Comparison of ENCODE assay signal across 13 cellular contexts in genomic region chr7:128201690-128202085, GRCh38. TPM values are rescaled to one million over a fixed set of nuclear protein-coding genes. Genes with fewer than 3 reads are reported as not detected.
A peak's percentile ranks its signal among the peaks of the same experiment; 100 is the strongest.
DNase-seq lines count a peak whose midpoint lies in the region; ATAC-seq, FAIRE-seq and TF ChIP-seq lines count a peak whose summit lies in the region.
"Had no signal": no experiment of that assay in that cellular context is flagged by ENCODE, and none has a peak within 500 bp of the region (broad histone marks: within the 10 kb centered on the region; RNA-seq: fewer than 3 reads in every experiment).

No MANE protein-coding gene starts in this region.

- H3K4me1 Mint-ChIP-seq in naive thymus-derived CD8-positive, alpha-beta T cell = peaks cover 15 to 24% (median 23%) of the 10 kb centered on the region in 4 donors

- no peak for TF ChIP-seq RAD21 in A549 (conservative IDR thresholded peaks at IDR 0.05 in 1 of 2, IDR thresholded peaks at IDR 0.05 in 1 of 2)

- TF ChIP-seq EP300 in A549 (IDR thresholded peaks at IDR 0.05) (no peak), tibial nerve (IDR thresholded peaks at IDR 0.05) (no peak)

- CTCF ChIA-PET in A549 (lab: Yijun Ruan, JAX) = interaction anchor here (2.8 kb wide), 1 partner anchor 66 kb away, joined by 11 read pairs; no protein-coding TSS in a partner anchor

- H3K9me3 ChIP-seq in A549 (peaks cover 7% of the 10 kb centered on the region; the same call in 1 of the 3 replicates), HUES48 (ENCODE audit: control insufficient read depth, insufficient read depth, low read length) (no peaks in the 10 kb centered on the region), tibial nerve (no peaks in the 10 kb centered on the region)
- H3K9me3 ChIP-seq: BLaER1, ovary had no signal

- H3K27me3 Mint-ChIP-seq in naive thymus-derived CD8-positive, alpha-beta T cell = peaks cover 33 to 63% (median 47%) of the 10 kb centered on the region in 5 donors

- FAIRE-seq in A549 (lab: Jason Lieb, UNC) = no peak

- peak overlapping the region; percentile 50; the same call in 2 of the 3 replicates for H3K4me2 ChIP-seq in A549
- H3K4me2 ChIP-seq: BLaER1 had no signal

- no peak overlapping the region for H3K27ac ChIP-seq in A549
- no peak overlapping the region for H3K27ac ChIP-seq in HUES48 (ENCODE audit: low read depth, low read length)
- H3K27ac ChIP-seq in dorsolateral prefrontal cortex = peak overlapping the region in 51 of 59 donors; percentile 1 to 81 (median 56)
- H3K27ac ChIP-seq in tibial nerve = no peak overlapping the region
- H3K27ac ChIP-seq: BLaER1, ovary had no signal

- POLR2A ChIA-PET in A549 (lab: Yijun Ruan, JAX) = no interaction called here
- POLR2A ChIA-PET in naive thymus-derived CD8-positive, alpha-beta T cell (lab: Charles Lee) = no interaction called here

- peak overlapping the region; percentile 76 to 93 (median 86) for H3K4me3 Mint-ChIP-seq in naive thymus-derived CD8-positive, alpha-beta T cell

- H3K36me3 ChIP-seq in HUES48 (ENCODE audit: control insufficient read depth, insufficient read depth, low read length) = no peaks in the 10 kb centered on the region
- no peaks in the 10 kb centered on the region for H3K36me3 ChIP-seq in tibial nerve
- H3K36me3 ChIP-seq: BLaER1, ovary had no signal

- WGBS in A549 (ENCODE audit: missing lambda C conversion rate) = 66% methylated on average over 17 of the region's 17 CpGs
- 8 to 22% methylated on average over 17 of the region's 17 CpGs for WGBS in tibial nerve, 2 donors

- H3K27ac Mint-ChIP-seq in naive thymus-derived CD8-positive, alpha-beta T cell = peak overlapping the region in 4 of 10 donors; percentile 2 to 86 (median 24)

- intact Hi-C loops in dorsolateral prefrontal cortex (cut with DNase I) = loop anchor here in 1 of 2 donors (10.0 kb wide), 1 partner anchor 617 kb away; the partner anchor contains the start of genes ARF5 and GCC1

- TF ChIP-seq POLR2A in A549 (IDR thresholded peaks at IDR 0.05; ENCODE audit: low read length) = no peak
- TF ChIP-seq POLR2A in tibial nerve (IDR thresholded peaks at IDR 0.05) = no peak

- no peak for TF ChIP-seq CTCF in A549 (IDR thresholded peaks at IDR 0.05)
- TF ChIP-seq CTCF in dorsolateral prefrontal cortex (IDR thresholded peaks at IDR 0.05 in 54 of 56, conservative IDR thresholded peaks at IDR 0.05 in 2 of 56; ENCODE audit: low read depth in 1 of 56, partially characterized antibody in 56 of 56) = no peak
- no peak for TF ChIP-seq CTCF in tibial nerve (IDR thresholded peaks at IDR 0.05)

- no peaks in the 10 kb centered on the region for H3K36me3 Mint-ChIP-seq in naive thymus-derived CD8-positive, alpha-beta T cell

- H3K4me1 ChIP-seq in A549 (no peaks in the 10 kb centered on the region), HUES48 (ENCODE audit: control insufficient read depth, insufficient read depth, low read length) (peaks cover 8% of the 10 kb centered on the region; the same call in 1 of the 2 replicates), tibial nerve (peaks cover 0 to 11% (median 8%) of the 10 kb centered on the region in 4 donors)

- peaks cover 61% of the 10 kb centered on the region for H3K27me3 ChIP-seq in HUES48 (ENCODE audit: control insufficient read depth, insufficient read depth, low read length)
- H3K27me3 ChIP-seq in dorsolateral prefrontal cortex = peaks cover 0 to 29% (median 4%) of the 10 kb centered on the region in 45 donors
- peaks cover 0 to 48% of the 10 kb centered on the region in 2 donors for H3K27me3 ChIP-seq in tibial nerve
- H3K27me3 ChIP-seq: ovary had no signal

- ATAC-seq in A549 = no peak
- ATAC-seq in naive thymus-derived CD8-positive, alpha-beta T cell = peak; percentile 20 to 32

- peaks cover 0 to 6% (median 0%) of the 10 kb centered on the region in 9 donors for H3K9me3 Mint-ChIP-seq in naive thymus-derived CD8-positive, alpha-beta T cell

- H3K9ac ChIP-seq in HUES48 (ENCODE audit: low read depth, low read length) = no peak overlapping the region
- H3K9ac ChIP-seq: BLaER1 had no signal

- H3K4me3 ChIP-seq in A549 (no peak overlapping the region), HUES48 (ENCODE audit: low read depth, low read length) (peak overlapping the region; percentile 70), dorsolateral prefrontal cortex (peak overlapping the region in 52 of 59 donors; percentile 3 to 61 (median 42)), tibial nerve (peak overlapping the region in 2 of 4 donors; percentile 16 to 20)
- H3K4me3 ChIP-seq: BLaER1, ovary had no signal

- DNase-seq in A549 (ENCODE audit: low read depth in 1 of 2, low spot score in 1 of 2) (no peak), dorsolateral prefrontal cortex (no peak), NOMO-1 treated with DMSO at 0.1 percent for 48 hours (lab: John Stamatoyannopoulos, UW; ENCODE audit: unreplicated experiment) (no peak), T1000 (lab: John Stamatoyannopoulos, UW) (no peak), tibial nerve (ENCODE audit: low spot score in 2 of 2) (no peak), occipital lobe (lab: John Stamatoyannopoulos, UW) (no peak)
- DNase-seq in naive thymus-derived CD8-positive, alpha-beta T cell = no peak
- DNase-seq: kidney glomerular epithelial cell, NCI-H774, ovary, SW 1271 had no signal

TF ChIP-seq in A549, 52 proteins besides CTCF, POLR2A, EP300 and RAD21:
- TF ChIP-seq KDM1A (IDR thresholded peaks at IDR 0.05; ENCODE audit: low read depth) (no peak), ZNF302 (CRISPR knock-in tag; IDR thresholded peaks at IDR 0.05) (no peak), CHD2 (IDR thresholded peaks at IDR 0.05; ENCODE audit: low read length, partially characterized antibody) (no peak), CBX8 (IDR thresholded peaks at IDR 0.05) (no peak), SMC3 (IDR thresholded peaks at IDR 0.05) (no peak), JUNB (IDR thresholded peaks at IDR 0.05) (no peak), EHMT2 (IDR thresholded peaks at IDR 0.05; ENCODE audit: low read depth) (no peak), RARB (CRISPR knock-in tag; IDR thresholded peaks at IDR 0.05) (no peak), MAZ (IDR thresholded peaks at IDR 0.05; ENCODE audit: borderline replicate concordance, low read depth, low read length) (no peak), PHF8 (IDR thresholded peaks at IDR 0.05; ENCODE audit: borderline replicate concordance, low read depth) (no peak), NFE2L2 (conservative IDR thresholded peaks at IDR 0.05; ENCODE audit: low read length) (no peak)
- TF ChIP-seq, protein P1, sequence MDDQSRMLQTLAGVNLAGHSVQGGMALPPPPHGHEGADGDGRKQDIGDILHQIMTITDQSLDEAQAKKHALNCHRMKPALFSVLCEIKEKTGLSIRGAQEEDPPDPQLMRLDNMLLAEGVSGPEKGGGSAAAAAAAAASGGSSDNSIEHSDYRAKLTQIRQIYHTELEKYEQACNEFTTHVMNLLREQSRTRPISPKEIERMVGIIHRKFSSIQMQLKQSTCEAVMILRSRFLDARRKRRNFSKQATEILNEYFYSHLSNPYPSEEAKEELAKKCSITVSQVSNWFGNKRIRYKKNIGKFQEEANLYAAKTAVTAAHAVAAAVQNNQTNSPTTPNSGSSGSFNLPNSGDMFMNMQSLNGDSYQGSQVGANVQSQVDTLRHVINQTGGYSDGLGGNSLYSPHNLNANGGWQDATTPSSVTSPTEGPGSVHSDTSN (IDR thresholded peaks at IDR 0.05) = no peak
- TF ChIP-seq, protein P2, sequence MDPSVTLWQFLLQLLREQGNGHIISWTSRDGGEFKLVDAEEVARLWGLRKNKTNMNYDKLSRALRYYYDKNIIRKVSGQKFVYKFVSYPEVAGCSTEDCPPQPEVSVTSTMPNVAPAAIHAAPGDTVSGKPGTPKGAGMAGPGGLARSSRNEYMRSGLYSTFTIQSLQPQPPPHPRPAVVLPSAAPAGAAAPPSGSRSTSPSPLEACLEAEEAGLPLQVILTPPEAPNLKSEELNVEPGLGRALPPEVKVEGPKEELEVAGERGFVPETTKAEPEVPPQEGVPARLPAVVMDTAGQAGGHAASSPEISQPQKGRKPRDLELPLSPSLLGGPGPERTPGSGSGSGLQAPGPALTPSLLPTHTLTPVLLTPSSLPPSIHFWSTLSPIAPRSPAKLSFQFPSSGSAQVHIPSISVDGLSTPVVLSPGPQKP (IDR thresholded peaks at IDR 0.05; ENCODE audit: low read depth, low read length) = no peak
TF ChIP-seq in A549: peak in this region for 0.

RNA-seq across cellular contexts. Expression of gene LEP, which starts 39.4 kb away (rescaled TPM):
- polyA plus RNA-seq in A549 (2011; rRNA removed) = not detected in 2 replicates
- polyA plus RNA-seq in A549 (2012; cell fraction: cytosol; rRNA removed) = not detected in 2 replicates
- polyA plus RNA-seq in A549 (2012; cell fraction: nucleus; rRNA removed) = not detected in 2 replicates
- polyA plus RNA-seq in A549 (2017; fragmentation: RNase III; extraction: RNeasy Plus Mini Kit Qiagen cat#74134 plus additional on column Dnase treatment) = not detected in 3 replicates
- polyA minus RNA-seq in A549 (2011; rRNA and poly(A)+ RNA removed) = not detected in 2 replicates
- total RNA-seq in dorsolateral prefrontal cortex = under 1 TPM in 2 of 120 experiments, not detected in 118; 0.12 to 0.18 TPM
- total RNA-seq in naive thymus-derived CD8-positive, alpha-beta T cell = not detected
- polyA plus RNA-seq in naive thymus-derived CD8-positive, alpha-beta T cell = not detected
- total RNA-seq in tibial nerve = 10 to 100 TPM; 15.9 to 70.7 (median 40.5) TPM
- not detected for total RNA-seq in occipital lobe

Comparison
In these comparisons a context has a peak if more than half of its experiments do, and no peak if none do; other contexts are left out.
1. ATAC-seq: peak in naive thymus-derived CD8-positive, alpha-beta T cell (2 of 2); none in A549 (0 of 2).
2. H3K27ac ChIP-seq: peak in dorsolateral prefrontal cortex (51 of 59); none in A549 (0 of 2), HUES48 (single experiment) and tibial nerve (0 of 4).
3. RNA of gene LEP, which starts 39.4 kb away (total RNA-seq): 15.9 to 70.7 TPM in tibial nerve; 0.12 to 0.18 TPM in dorsolateral prefrontal cortex, not detected in naive thymus-derived CD8-positive, alpha-beta T cell and not detected in occipital lobe (single experiment); every median in the first group is over 10 times any median in the second.